In the genomic region with DNA sequence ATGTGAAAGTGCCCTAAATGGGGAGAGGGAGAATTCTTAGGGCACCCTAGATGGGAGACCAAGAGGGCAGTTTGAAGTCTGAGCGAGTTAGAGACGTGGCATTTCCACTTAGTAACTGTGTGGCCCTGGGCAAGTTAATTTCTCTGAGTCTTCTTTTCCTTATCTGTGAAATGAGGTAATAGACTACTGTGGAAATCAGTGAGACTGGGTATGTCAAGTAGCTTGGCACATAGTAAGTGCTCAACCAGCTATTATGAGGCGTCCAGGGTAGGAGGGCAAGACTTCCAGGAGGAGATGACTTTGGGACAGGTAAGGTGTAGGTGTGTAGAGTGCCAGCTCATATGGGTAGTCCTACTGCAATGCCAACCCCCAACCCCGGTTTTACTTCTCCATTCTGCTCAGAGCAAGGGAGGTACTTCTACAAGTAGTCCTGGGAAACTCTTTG, we compare ENCODE assay signal across 8 cellular contexts. TPM values are rescaled to one million over a fixed set of nuclear protein-coding genes. Genes with fewer than 3 reads are reported as not detected.
A peak's percentile ranks its signal among the peaks of the same experiment; 100 is the strongest.
DNase-seq lines count a peak whose midpoint lies in the region; ATAC-seq lines count a peak whose summit lies in the region.

No MANE protein-coding gene starts in this region.

- H3K4me1 Mint-ChIP-seq in CD4-positive, CD25-positive, alpha-beta regulatory T cell = peaks cover 29 to 56% (median 31%) of the 10 kb centered on the region in 4 donors
- peaks cover 45% of the 10 kb centered on the region for H3K4me1 Mint-ChIP-seq in activated naive CD4-positive, alpha-beta T cell treated with anti-CD3 and anti-CD28 coated beads, Interleukin-2, amount 10 ng/mL, durations not matched to agents 7 days and 5 days
- peaks cover 41% of the 10 kb centered on the region for H3K4me1 Mint-ChIP-seq in stimulated activated effector memory CD8-positive, alpha-beta T cell treated with anti-CD3 and anti-CD28 coated beads, Interleukin-12 subunit alpha, Interleukin-12 subunit beta, amount 100 ng/mL, for 72 hours

- H3K4me1 ChIP-seq in CD4-positive, CD25-positive, alpha-beta regulatory T cell (ENCODE audit: control insufficient read depth, insufficient read depth, low read length, poor library complexity, severe bottlenecking) = peaks cover 23% of the 10 kb centered on the region
- H3K4me1 ChIP-seq in iPS-15b (ENCODE audit: control insufficient read depth, insufficient read depth, low read length) = peaks cover 6% of the 10 kb centered on the region

- no peaks in the 10 kb centered on the region for H3K9me3 ChIP-seq in CD4-positive, CD25-positive, alpha-beta regulatory T cell (ENCODE audit: control insufficient read depth in 2 of 2, low read length in 2 of 2)
- H3K9me3 ChIP-seq in iPS-15b (ENCODE audit: control insufficient read depth, insufficient read depth, low read length) = no peaks in the 10 kb centered on the region

- no peaks in the 10 kb centered on the region for H3K27me3 Mint-ChIP-seq in CD4-positive, CD25-positive, alpha-beta regulatory T cell
- H3K27me3 Mint-ChIP-seq in activated naive CD4-positive, alpha-beta T cell treated with anti-CD3 and anti-CD28 coated beads, Interleukin-2, amount 10 ng/mL, durations not matched to agents 7 days and 5 days = no peaks in the 10 kb centered on the region

- peak overlapping the region; percentile 87 to 94 (median 92) for H3K4me3 Mint-ChIP-seq in CD4-positive, CD25-positive, alpha-beta regulatory T cell
- H3K4me3 Mint-ChIP-seq in activated naive CD4-positive, alpha-beta T cell treated with anti-CD3 and anti-CD28 coated beads, Interleukin-2, amount 10 ng/mL, durations not matched to agents 7 days and 5 days = peak overlapping the region; percentile 87
- peak overlapping the region; percentile 82 for H3K4me3 Mint-ChIP-seq in stimulated activated effector memory CD8-positive, alpha-beta T cell treated with anti-CD3 and anti-CD28 coated beads, Interleukin-12 subunit alpha, Interleukin-12 subunit beta, amount 100 ng/mL, for 72 hours

- H3K9me3 Mint-ChIP-seq in CD4-positive, CD25-positive, alpha-beta regulatory T cell = no peaks in the 10 kb centered on the region
- H3K9me3 Mint-ChIP-seq in activated naive CD4-positive, alpha-beta T cell treated with anti-CD3 and anti-CD28 coated beads, Interleukin-2, amount 10 ng/mL, durations not matched to agents 7 days and 5 days = peaks cover 3% of the 10 kb centered on the region
- H3K9me3 Mint-ChIP-seq in stimulated activated effector memory CD8-positive, alpha-beta T cell treated with anti-CD3 and anti-CD28 coated beads, Interleukin-12 subunit alpha, Interleukin-12 subunit beta, amount 100 ng/mL, for 72 hours = no peaks in the 10 kb centered on the region

- H3K9ac ChIP-seq in iPS-15b (ENCODE audit: low read depth, low read length) = peak overlapping the region; percentile 32

- H3K27ac ChIP-seq in CD4-positive, CD25-positive, alpha-beta regulatory T cell (ENCODE audit: insufficient read depth, low read length, poor library complexity, severe bottlenecking) = peak overlapping the region; percentile 87

- peaks cover 6% of the 10 kb centered on the region for H3K36me3 Mint-ChIP-seq in CD4-positive, CD25-positive, alpha-beta regulatory T cell
- H3K36me3 Mint-ChIP-seq in activated naive CD4-positive, alpha-beta T cell treated with anti-CD3 and anti-CD28 coated beads, Interleukin-2, amount 10 ng/mL, durations not matched to agents 7 days and 5 days = peaks cover 8% of the 10 kb centered on the region
- H3K36me3 Mint-ChIP-seq in stimulated activated effector memory CD8-positive, alpha-beta T cell treated with anti-CD3 and anti-CD28 coated beads, Interleukin-12 subunit alpha, Interleukin-12 subunit beta, amount 100 ng/mL, for 72 hours = peaks cover 23% of the 10 kb centered on the region

- no peaks in the 10 kb centered on the region for H3K27me3 ChIP-seq in CD4-positive, CD25-positive, alpha-beta regulatory T cell (ENCODE audit: control insufficient read depth, insufficient read depth, low read length)
- no peaks in the 10 kb centered on the region for H3K27me3 ChIP-seq in iPS-15b (ENCODE audit: control insufficient read depth, insufficient read depth, low read length)

- peak overlapping the region; percentile 81 to 97 (median 94) for H3K27ac Mint-ChIP-seq in CD4-positive, CD25-positive, alpha-beta regulatory T cell
- H3K27ac Mint-ChIP-seq in activated naive CD4-positive, alpha-beta T cell treated with anti-CD3 and anti-CD28 coated beads, Interleukin-2, amount 10 ng/mL, durations not matched to agents 7 days and 5 days = peak overlapping the region; percentile 83
- H3K27ac Mint-ChIP-seq in stimulated activated effector memory CD8-positive, alpha-beta T cell treated with anti-CD3 and anti-CD28 coated beads, Interleukin-12 subunit alpha, Interleukin-12 subunit beta, amount 100 ng/mL, for 72 hours = peak overlapping the region; percentile 94

- CTCF ChIA-PET in activated naive CD4-positive, alpha-beta T cell treated with anti-CD3 and anti-CD28 coated beads, Interleukin-2, amount 10 ng/mL, durations not matched to agents 7 days and 5 days (lab: Charles Lee) = no interaction called here

- peak; percentile 22 to 25 for ATAC-seq in CD4-positive, CD25-positive, alpha-beta regulatory T cell (ENCODE audit: low read depth in 2 of 2)
- ATAC-seq in GM19455 (IDR thresholded peaks at IDR 0.05; ENCODE audit: unreplicated experiment) (peak; percentile 50), HG03571 (IDR thresholded peaks at IDR 0.05; ENCODE audit: unreplicated experiment) (peak; percentile 49)
- ATAC-seq in stimulated activated effector memory CD8-positive, alpha-beta T cell treated with anti-CD3 and anti-CD28 coated beads, Interleukin-12 subunit alpha, Interleukin-12 subunit beta, amount 100 ng/mL, for 72 hours = peak; percentile 51

- peak overlapping the region; percentile 92 for H3K4me3 ChIP-seq in CD4-positive, CD25-positive, alpha-beta regulatory T cell (ENCODE audit: low read depth, low read length)
- peak overlapping the region; percentile 77 for H3K4me3 ChIP-seq in iPS-15b (ENCODE audit: low read depth, low read length)

- H3K36me3 ChIP-seq in CD4-positive, CD25-positive, alpha-beta regulatory T cell (ENCODE audit: control insufficient read depth, insufficient read depth, low read length) = peaks cover 2% of the 10 kb centered on the region
- H3K36me3 ChIP-seq in iPS-15b (ENCODE audit: control insufficient read depth, insufficient read depth, low read length) = no peaks in the 10 kb centered on the region

- peak in 1 of 3 donors; percentile 24 for DNase-seq in CD4-positive, CD25-positive, alpha-beta regulatory T cell
- DNase-seq in activated naive CD4-positive, alpha-beta T cell treated with anti-CD3 and anti-CD28 coated beads, Interleukin-2, amount 10 ng/mL, durations not matched to agents 7 days and 5 days = peak; percentile 23
- peak in 1 of 2 donors; percentile 63 for DNase-seq in stimulated activated effector memory CD8-positive, alpha-beta T cell treated with anti-CD3 and anti-CD28 coated beads, Interleukin-12 subunit alpha, Interleukin-12 subunit beta, amount 100 ng/mL, for 72 hours (ENCODE audit: low spot score in 2 of 2)
- DNase-seq in T1000 (lab: John Stamatoyannopoulos, UW) (no peak), NCI-H1105 treated with DMSO at 0.1 percent for 48 hours (lab: John Stamatoyannopoulos, UW) (no peak)

RNA-seq across cellular contexts. Expression of a gene that starts 0.8 kb away (rescaled TPM):
- total RNA-seq in CD4-positive, CD25-positive, alpha-beta regulatory T cell = 19.6 TPM
- 1 to 10 TPM; 1.8 to 3.1 (median 2.3) TPM for polyA plus RNA-seq in CD4-positive, CD25-positive, alpha-beta regulatory T cell
